8 cellular contexts compared by ENCODE assay signal in genomic region chr11:93529707-93530467, GRCh38. TPM values are rescaled to one million over a fixed set of nuclear protein-coding genes. Genes with fewer than 3 reads are reported as not detected.
DNase-seq lines count a peak whose midpoint lies in the region; ATAC-seq, FAIRE-seq and TF ChIP-seq lines count a peak whose summit lies in the region.

No MANE protein-coding gene starts in this region.

- no peaks in the 10 kb centered on the region for H3K9me3 ChIP-seq in cardiac muscle cell (ENCODE audit: low read depth)

- FAIRE-seq in H54 (lab: Jason Lieb, UNC) = no peak

- no peaks in the 10 kb centered on the region for H3K9me3 Mint-ChIP-seq in activated CD4-positive, alpha-beta T cell treated with anti-CD3 and anti-CD28 coated beads, Interleukin-2, amount 10 ng/mL, durations not matched to agents 24 days and 14 days
- H3K9me3 Mint-ChIP-seq in stimulated activated naive B cell treated with anti-CD40 and anti-IgM and Interleukin-4, amounts not matched to agents 10 μg/mL and 1 μg/mL and 100 μg/mL, for 72 hours = no peaks in the 10 kb centered on the region

- TF ChIP-seq POLR2A in NB4 (IDR thresholded peaks at IDR 0.05; ENCODE audit: extremely low read depth, insufficient read length) (no peak), H54 (IDR thresholded peaks at IDR 0.05; ENCODE audit: low read depth, low read length) (no peak)

- no peaks in the 10 kb centered on the region for H3K27me3 ChIP-seq in cardiac muscle cell

- H3K27me3 Mint-ChIP-seq in activated CD4-positive, alpha-beta T cell treated with anti-CD3 and anti-CD28 coated beads, Interleukin-2, amount 10 ng/mL, durations not matched to agents 24 days and 14 days = no peaks in the 10 kb centered on the region
- H3K27me3 Mint-ChIP-seq in stimulated activated naive B cell treated with anti-CD40 and anti-IgM and Interleukin-4, amounts not matched to agents 10 μg/mL and 1 μg/mL and 100 μg/mL, for 72 hours = no peaks in the 10 kb centered on the region

- TF ChIP-seq CTCF in NB4 (IDR thresholded peaks at IDR 0.05; ENCODE audit: low read depth, low read length) (no peak), cardiac muscle cell (IDR thresholded peaks at IDR 0.05; ENCODE audit: low read depth, low read length) (no peak), GM13977 (IDR thresholded peaks at IDR 0.05; ENCODE audit: extremely low read depth, insufficient read depth, missing control alignments) (no peak)

- in situ Hi-C loops in GM13977 (cut with MboI; ENCODE audit: low pct_unique_long_range_greater_than_20kb, low sequenced_read_pairs, unreplicated experiment) = no loop called here

- peaks cover 84% of the 10 kb centered on the region for H3K4me1 ChIP-seq in cardiac muscle cell (ENCODE audit: low read depth)

- H3K27ac Mint-ChIP-seq in activated CD4-positive, alpha-beta T cell treated with anti-CD3 and anti-CD28 coated beads, Interleukin-2, amount 10 ng/mL, durations not matched to agents 24 days and 14 days = peak overlapping the region; percentile 82
- peak overlapping the region; percentile 39 for H3K27ac Mint-ChIP-seq in stimulated activated naive B cell treated with anti-CD40 and anti-IgM and Interleukin-4, amounts not matched to agents 10 μg/mL and 1 μg/mL and 100 μg/mL, for 72 hours

- peak; percentile 74 for DNase-seq in activated CD4-positive, alpha-beta T cell treated with anti-CD3 and anti-CD28 coated beads, Interleukin-2, amount 10 ng/mL, durations not matched to agents 24 days and 14 days
- DNase-seq in activated CD4-positive, alpha-beta T cell treated with anti-CD3 and anti-CD28 coated beads, Interleukin-2, amount 50 U/mL, for 48 hours = no peak
- DNase-seq in NB4 (ENCODE audit: low read depth) (peak; percentile 40), cardiac muscle cell (ENCODE audit: low read depth in 1 of 2, low spot score in 1 of 2) (no peak), NCI-H2227 treated with DMSO at 0.1 percent for 48 hours (lab: John Stamatoyannopoulos, UW) (no peak), GM13977 (ENCODE audit: low spot score) (no peak), H54 (ENCODE audit: insufficient read length, low spot score) (no peak)
- no peak for DNase-seq in stimulated activated naive B cell treated with anti-CD40 and anti-IgM and Interleukin-4, amounts not matched to agents 10 μg/mL and 1 μg/mL and 100 μg/mL, for 72 hours

- H3K4me3 ChIP-seq in NB4 (ENCODE audit: low read depth, low read length) (no peak overlapping the region), cardiac muscle cell (no peak overlapping the region)

- peak overlapping the region; percentile 96 for H3K27ac ChIP-seq in cardiac muscle cell

- peaks cover 71% of the 10 kb centered on the region for H3K4me1 Mint-ChIP-seq in activated CD4-positive, alpha-beta T cell treated with anti-CD3 and anti-CD28 coated beads, Interleukin-2, amount 10 ng/mL, durations not matched to agents 24 days and 14 days
- peaks cover 21 to 33% of the 10 kb centered on the region in 2 donors for H3K4me1 Mint-ChIP-seq in stimulated activated naive B cell treated with anti-CD40 and anti-IgM and Interleukin-4, amounts not matched to agents 10 μg/mL and 1 μg/mL and 100 μg/mL, for 72 hours

- H3K4me3 Mint-ChIP-seq in activated CD4-positive, alpha-beta T cell treated with anti-CD3 and anti-CD28 coated beads, Interleukin-2, amount 10 ng/mL, durations not matched to agents 24 days and 14 days = peak overlapping the region; percentile 56
- no peak overlapping the region for H3K4me3 Mint-ChIP-seq in stimulated activated naive B cell treated with anti-CD40 and anti-IgM and Interleukin-4, amounts not matched to agents 10 μg/mL and 1 μg/mL and 100 μg/mL, for 72 hours

- H3K36me3 ChIP-seq in cardiac muscle cell = no peaks in the 10 kb centered on the region

- H3K36me3 Mint-ChIP-seq in activated CD4-positive, alpha-beta T cell treated with anti-CD3 and anti-CD28 coated beads, Interleukin-2, amount 10 ng/mL, durations not matched to agents 24 days and 14 days (ENCODE audit: low read depth) = peaks cover 3% of the 10 kb centered on the region
- H3K36me3 Mint-ChIP-seq in stimulated activated naive B cell treated with anti-CD40 and anti-IgM and Interleukin-4, amounts not matched to agents 10 μg/mL and 1 μg/mL and 100 μg/mL, for 72 hours = no peaks in the 10 kb centered on the region

- ATAC-seq in stimulated activated naive B cell treated with anti-CD40 and anti-IgM and Interleukin-4, amounts not matched to agents 10 μg/mL and 1 μg/mL and 100 μg/mL, for 72 hours (replicated peaks) = peak; percentile 73 to 75

- intact Hi-C loops in activated CD4-positive, alpha-beta T cell treated with anti-CD3 and anti-CD28 coated beads, Interleukin-2, amount 10 ng/mL, durations not matched to agents 24 days and 14 days (cut with micrococcal nuclease) = loop anchor here (1.0 kb wide), 1 partner anchor 12 kb away; no protein-coding TSS in a partner anchor

RNA-seq across cellular contexts. Expression of gene SMCO4, which starts 13.3 kb away (rescaled TPM):
- 30.0 and 33.7 TPM in 2 replicates for total RNA-seq in activated CD4-positive, alpha-beta T cell treated with anti-CD3 and anti-CD28 coated beads, Interleukin-2, amount 10 ng/mL, durations not matched to agents 24 days and 14 days
- 62.9 and 72.9 TPM in 2 replicates for total RNA-seq in cardiac muscle cell
- polyA plus RNA-seq in cardiac muscle cell = 85.4 and 101 TPM in 2 replicates

Comparison
In these comparisons a context has a peak if more than half of its experiments do, and no peak if none do; other contexts are left out.
1. DNase-seq: peak in activated CD4-positive, alpha-beta T cell treated with anti-CD3 and anti-CD28 coated beads, Interleukin-2, amount 10 ng/mL, durations not matched to agents 24 days and 14 days (single experiment) and NB4 (single experiment); none in activated CD4-positive, alpha-beta T cell treated with anti-CD3 and anti-CD28 coated beads, Interleukin-2, amount 50 U/mL, for 48 hours (0 of 2), cardiac muscle cell (0 of 2), stimulated activated naive B cell treated with anti-CD40 and anti-IgM and Interleukin-4, amounts not matched to agents 10 μg/mL and 1 μg/mL and 100 μg/mL, for 72 hours (single experiment), NCI-H2227 treated with DMSO at 0.1 percent for 48 hours (single experiment), GM13977 (single experiment) and H54 (single experiment).